1 cellular context compared by ENCODE assay signal in genomic region chr5:142922223-142922952, GRCh38.
TF ChIP-seq lines count a peak whose summit lies in the region.

No MANE protein-coding gene starts in this region.

TF ChIP-seq in HepG2, 621 proteins besides CTCF, POLR2A, EP300 and RAD21 (continued from another document):
- TF ChIP-seq, protein P1, sequence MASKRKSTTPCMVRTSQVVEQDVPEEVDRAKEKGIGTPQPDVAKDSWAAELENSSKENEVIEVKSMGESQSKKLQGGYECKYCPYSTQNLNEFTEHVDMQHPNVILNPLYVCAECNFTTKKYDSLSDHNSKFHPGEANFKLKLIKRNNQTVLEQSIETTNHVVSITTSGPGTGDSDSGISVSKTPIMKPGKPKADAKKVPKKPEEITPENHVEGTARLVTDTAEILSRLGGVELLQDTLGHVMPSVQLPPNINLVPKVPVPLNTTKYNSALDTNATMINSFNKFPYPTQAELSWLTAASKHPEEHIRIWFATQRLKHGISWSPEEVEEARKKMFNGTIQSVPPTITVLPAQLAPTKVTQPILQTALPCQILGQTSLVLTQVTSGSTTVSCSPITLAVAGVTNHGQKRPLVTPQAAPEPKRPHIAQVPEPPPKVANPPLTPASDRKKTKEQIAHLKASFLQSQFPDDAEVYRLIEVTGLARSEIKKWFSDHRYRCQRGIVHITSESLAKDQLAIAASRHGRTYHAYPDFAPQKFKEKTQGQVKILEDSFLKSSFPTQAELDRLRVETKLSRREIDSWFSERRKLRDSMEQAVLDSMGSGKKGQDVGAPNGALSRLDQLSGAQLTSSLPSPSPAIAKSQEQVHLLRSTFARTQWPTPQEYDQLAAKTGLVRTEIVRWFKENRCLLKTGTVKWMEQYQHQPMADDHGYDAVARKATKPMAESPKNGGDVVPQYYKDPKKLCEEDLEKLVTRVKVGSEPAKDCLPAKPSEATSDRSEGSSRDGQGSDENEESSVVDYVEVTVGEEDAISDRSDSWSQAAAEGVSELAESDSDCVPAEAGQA (IDR thresholded peaks at IDR 0.05; ENCODE audit: low read depth) = no peak
- TF ChIP-seq, protein P1 (CRISPR knock-in tag; IDR thresholded peaks at IDR 0.05; ENCODE audit: borderline replicate concordance) = no peak
- TF ChIP-seq ZNF746 (CRISPR knock-in tag; IDR thresholded peaks at IDR 0.05) (no peak), ELF4 (CRISPR knock-in tag; IDR thresholded peaks at IDR 0.05; ENCODE audit: borderline replicate concordance) (no peak), E2F5 (CRISPR knock-in tag; conservative IDR thresholded peaks at IDR 0.05) (no peak), ZBED4 (CRISPR knock-in tag; IDR thresholded peaks at IDR 0.05; ENCODE audit: borderline replicate concordance) (no peak), POGK (CRISPR knock-in tag; conservative IDR thresholded peaks at IDR 0.05) (no peak), ZNF256 (CRISPR knock-in tag; conservative IDR thresholded peaks at IDR 0.05) (no peak), NCOR1 (IDR thresholded peaks at IDR 0.05; ENCODE audit: borderline replicate concordance, low read length) (peak; percentile 60), HOXA5 (CRISPR knock-in tag; IDR thresholded peaks at IDR 0.05) (peak; percentile 76; the same call in 1 of the 2 replicates), GTF3A (CRISPR knock-in tag; conservative IDR thresholded peaks at IDR 0.05) (no peak), SIN3A (IDR thresholded peaks at IDR 0.05; ENCODE audit: borderline replicate concordance, low read depth, low read length) (no peak), RBM22 (optimal IDR thresholded peaks at IDR 0.05; ENCODE audit: low read length) (peak; percentile 67)
- TF ChIP-seq, protein P2, sequence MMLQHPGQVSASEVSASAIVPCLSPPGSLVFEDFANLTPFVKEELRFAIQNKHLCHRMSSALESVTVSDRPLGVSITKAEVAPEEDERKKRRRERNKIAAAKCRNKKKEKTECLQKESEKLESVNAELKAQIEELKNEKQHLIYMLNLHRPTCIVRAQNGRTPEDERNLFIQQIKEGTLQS (CRISPR knock-in tag; IDR thresholded peaks at IDR 0.05) = peak; percentile 61; the same call in 1 of the 2 replicates
- TF ChIP-seq, protein P3, sequence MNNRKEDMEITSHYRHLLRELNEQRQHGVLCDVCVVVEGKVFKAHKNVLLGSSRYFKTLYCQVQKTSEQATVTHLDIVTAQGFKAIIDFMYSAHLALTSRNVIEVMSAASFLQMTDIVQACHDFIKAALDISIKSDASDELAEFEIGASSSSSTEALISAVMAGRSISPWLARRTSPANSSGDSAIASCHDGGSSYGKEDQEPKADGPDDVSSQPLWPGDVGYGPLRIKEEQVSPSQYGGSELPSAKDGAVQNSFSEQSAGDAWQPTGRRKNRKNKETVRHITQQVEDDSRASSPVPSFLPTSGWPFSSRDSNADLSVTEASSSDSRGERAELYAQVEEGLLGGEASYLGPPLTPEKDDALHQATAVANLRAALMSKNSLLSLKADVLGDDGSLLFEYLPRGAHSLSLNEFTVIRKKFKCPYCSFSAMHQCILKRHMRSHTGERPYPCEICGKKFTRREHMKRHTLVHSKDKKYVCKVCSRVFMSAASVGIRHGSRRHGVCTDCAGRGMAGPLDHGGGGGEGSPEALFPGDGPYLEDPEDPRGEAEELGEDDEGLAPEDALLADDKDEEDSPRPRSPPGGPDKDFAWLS (CRISPR knock-in tag; IDR thresholded peaks at IDR 0.05; ENCODE audit: borderline replicate concordance) = no peak
